ENCODE assay signal across 9 cellular contexts in the genomic region with DNA sequence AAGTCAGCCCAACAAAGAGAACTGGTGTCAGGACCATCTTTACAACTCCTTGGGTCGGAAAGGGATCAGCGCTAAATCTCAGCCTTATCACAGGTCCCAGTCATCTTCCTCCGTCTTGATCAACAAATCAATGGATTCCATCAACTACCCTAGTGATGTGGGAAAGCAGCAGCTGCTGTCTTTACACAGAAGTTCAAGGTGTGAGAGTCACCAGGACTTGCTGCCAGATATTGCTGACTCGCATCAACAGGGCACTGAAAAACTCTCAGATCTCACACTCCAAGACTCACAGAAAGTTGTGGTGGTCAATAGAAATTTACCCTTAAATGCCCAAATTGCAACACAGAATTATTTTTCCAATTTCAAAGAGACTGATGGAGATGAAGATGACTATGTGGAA.
"Had no signal": no experiment of that assay in that cellular context is flagged by ENCODE, and none has a peak within 500 bp of the region (broad histone marks: within the 10 kb centered on the region; RNA-seq: fewer than 3 reads in every experiment).

No MANE protein-coding gene starts in this region.

- H3K9me3 ChIP-seq: HAP-1 had no signal

- H3K27ac ChIP-seq: HL-60 had no signal

- FAIRE-seq: HepG2, K562 had no signal

- H3K4me3 ChIP-seq: HAP-1, K562 had no signal

- ATAC-seq: HCT116, HepG2, K562 had no signal

- DNase-seq: GOT3, H7, HFFc6, KG1 had no signal
